Comparison of ENCODE assay signal across 34 cellular contexts in the genomic region with DNA sequence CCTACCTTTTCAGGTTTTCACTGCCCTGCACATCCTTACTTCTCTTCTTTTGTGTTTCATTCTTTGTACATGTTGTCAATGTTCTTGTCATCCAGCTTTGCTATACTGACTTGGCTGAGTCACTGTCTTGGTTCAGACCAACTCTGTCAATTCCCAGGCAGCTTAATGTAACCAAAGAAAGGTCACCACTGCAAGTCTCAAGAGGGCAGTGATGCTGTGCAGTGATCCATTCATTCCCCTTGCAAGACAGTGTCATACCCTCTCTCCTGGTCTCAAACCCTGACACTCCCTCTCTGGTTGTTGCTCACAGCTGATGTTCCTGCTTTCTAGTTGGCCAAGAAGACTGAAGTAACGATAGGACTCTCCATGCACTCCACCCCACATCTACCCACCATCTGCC. TPM values are rescaled to one million over a fixed set of nuclear protein-coding genes. Genes with fewer than 3 reads are reported as not detected.
DNase-seq lines count a peak whose midpoint lies in the region; ATAC-seq, FAIRE-seq and TF ChIP-seq lines count a peak whose summit lies in the region.
"Had no signal": no experiment of that assay in that cellular context is flagged by ENCODE, and none has a peak within 500 bp of the region (broad histone marks: within the 10 kb centered on the region; RNA-seq: fewer than 3 reads in every experiment).

No MANE protein-coding gene starts in this region.

- H4K20me1 ChIP-seq in DND-41 (ENCODE audit: insufficient read depth, low read length) = no peaks in the 10 kb centered on the region
- H4K20me1 ChIP-seq: BLaER1 had no signal

- no peaks in the 10 kb centered on the region for H3K36me3 Mint-ChIP-seq in WTC11
- H3K36me3 Mint-ChIP-seq: memory B cell, neural progenitor cell had no signal

- TF ChIP-seq EP300 in A549 (IDR thresholded peaks at IDR 0.05) = no peak

- POLR2A ChIA-PET in A549 (lab: Yijun Ruan, JAX) (no interaction called here), WTC11 (lab: Charles Lee) (no interaction called here)

- H3K36me3 ChIP-seq in DND-41 (ENCODE audit: insufficient read depth, low read length) = peaks cover 4% of the 10 kb centered on the region; the same call in 1 of the 2 replicates
- H3K36me3 ChIP-seq: left lung, MG63, neural progenitor cell, SJSA1, transverse colon had no signal

- WGBS in A549 (ENCODE audit: missing lambda C conversion rate) = 86% methylated on average over 1 of the region's 1 CpG

- DNase-seq in A549 (ENCODE audit: low read depth in 1 of 2, low spot score in 1 of 2) (no peak), DND-41 (no peak), RCC 7860 (ENCODE audit: low spot score) (peak; percentile 5), fibroblast of mammary gland (ENCODE audit: low read depth) (peak; percentile 2), GF-D8 (lab: John Stamatoyannopoulos, UW) (no peak), C1 segment of cervical spinal cord (lab: John Stamatoyannopoulos, UW) (no peak), WTC11 (ENCODE audit: low spot score) (no peak), SIG-M5 treated with dmso at 0.1 percent for 504 hours (lab: John Stamatoyannopoulos, UW; ENCODE audit: unreplicated experiment) (no peak)
- DNase-seq: activated B cell treated with CpG ODN at 0.5 μM for 24 hours; activated CD4-positive, alpha-beta T cell treated with anti-CD3 and anti-CD28 coated beads, Interleukin-2, amount 50 U/mL, for 1 hour; activated gamma-delta T cell; activated T-cell treated with anti-CD3 and anti-CD28 coated beads, Interleukin-2, amount 50 U/mL, for 24 hours; caudate nucleus; effector memory CD4-positive, alpha-beta T cell; erythroblast; GDM1; HFFc6; KBM-7; left lung; MG63; NCI-H146; NCI-H446 treated with DMSO at 0.1 percent for 48 hours; NCI-H82; RPMI8226; stimulated activated CD4-positive, alpha-beta T cell treated with anti-CD3 and anti-CD28 coated beads, Interleukin-1b, Interleukin-23, amount 100 ng/mL, for 48 hours; transverse colon had no signal

- FAIRE-seq in A549 (lab: Jason Lieb, UNC) (peak; percentile 46), RCC 7860 (lab: Jason Lieb, UNC) (no peak)

- H3K4me3 ChIP-seq in A549 = no peak overlapping the region
- H3K4me3 ChIP-seq in DND-41 (ENCODE audit: low read depth in 1 of 2, low read length in 2 of 2) = no peak overlapping the region
- H3K4me3 ChIP-seq in fibroblast of mammary gland (ENCODE audit: control insufficient read depth, low read depth, low read length) = no peak overlapping the region
- H3K4me3 ChIP-seq: BLaER1, coronary artery, GM23338, left lung, MG63, neural progenitor cell, SJSA1, transverse colon had no signal

- H3K79me2 ChIP-seq in DND-41 (ENCODE audit: insufficient read depth, low read length) = no peaks in the 10 kb centered on the region
- H3K79me2 ChIP-seq: parathyroid adenoma had no signal

- H3K4me3 Mint-ChIP-seq in WTC11 = no peak overlapping the region
- H3K4me3 Mint-ChIP-seq: activated B cell treated with CpG ODN at 0.5 μM for 24 hours; activated T-cell treated with anti-CD3 and anti-CD28 coated beads, Interleukin-2, amount 50 U/mL, for 24 hours; GM23338; HFFc6; memory B cell; neural progenitor cell had no signal

- H3K4me1 ChIP-seq in A549 (no peaks in the 10 kb centered on the region), DND-41 (ENCODE audit: insufficient read depth, low read length) (no peaks in the 10 kb centered on the region)
- H3K4me1 ChIP-seq: BLaER1, left lung, neural progenitor cell, parathyroid adenoma, SJSA1, transverse colon had no signal

- H3K9me3 Mint-ChIP-seq in WTC11 = no peaks in the 10 kb centered on the region
- H3K9me3 Mint-ChIP-seq: activated B cell treated with CpG ODN at 0.5 μM for 24 hours; activated T-cell treated with anti-CD3 and anti-CD28 coated beads, Interleukin-2, amount 50 U/mL, for 24 hours; GM23338; HFFc6; memory B cell had no signal

- H3K27me3 ChIP-seq in DND-41 (ENCODE audit: insufficient read depth, low read length, poor library complexity) = no peaks in the 10 kb centered on the region
- H3K27me3 ChIP-seq: left lung, MG63, neural progenitor cell, SJSA1, transverse colon had no signal

- H3K4me1 Mint-ChIP-seq in WTC11 = peaks cover 4% of the 10 kb centered on the region
- H3K4me1 Mint-ChIP-seq: activated B cell treated with CpG ODN at 0.5 μM for 24 hours had no signal

- TF ChIP-seq POLR2A in A549 (IDR thresholded peaks at IDR 0.05; ENCODE audit: low read length) = no peak

- no peak overlapping the region for H2AFZ ChIP-seq in DND-41 (ENCODE audit: low read depth, low read length)
- H2AFZ ChIP-seq: GM23338, neural progenitor cell, parathyroid adenoma had no signal

- no peak overlapping the region for H3K4me2 ChIP-seq in A549
- H3K4me2 ChIP-seq in DND-41 (ENCODE audit: insufficient read depth, low read length) = no peak overlapping the region
- H3K4me2 ChIP-seq: BLaER1, GM23338, neural progenitor cell had no signal

- no peak overlapping the region for H3K9ac ChIP-seq in DND-41 (ENCODE audit: low read depth, low read length)
- H3K9ac ChIP-seq: BLaER1, neural progenitor cell, parathyroid adenoma had no signal

- no peak overlapping the region for H3K27ac Mint-ChIP-seq in WTC11
- H3K27ac Mint-ChIP-seq: activated B cell treated with CpG ODN at 0.5 μM for 24 hours; activated T-cell treated with anti-CD3 and anti-CD28 coated beads, Interleukin-2, amount 50 U/mL, for 24 hours; GM23338; HFFc6; memory B cell; neural progenitor cell had no signal

- no peaks in the 10 kb centered on the region for H3K27me3 Mint-ChIP-seq in WTC11 (ENCODE audit: low read depth)
- H3K27me3 Mint-ChIP-seq: activated B cell treated with CpG ODN at 0.5 μM for 24 hours, memory B cell had no signal

- no peak overlapping the region for H3K27ac ChIP-seq in A549
- H3K27ac ChIP-seq in DND-41 (ENCODE audit: low read length) = no peak overlapping the region
- H3K27ac ChIP-seq: BLaER1, coronary artery, left lung, neural progenitor cell, parathyroid adenoma, SJSA1, transverse colon had no signal

- CTCF ChIA-PET in A549 (lab: Yijun Ruan, JAX) = interaction anchor here (0.6 kb wide), 1 partner anchor 265 kb away, joined by 3 read pairs; no protein-coding TSS in a partner anchor
- CTCF ChIA-PET in WTC11 (lab: Charles Lee) = no interaction called here

- no peak for TF ChIP-seq RAD21 in A549 (conservative IDR thresholded peaks at IDR 0.05 in 1 of 2, IDR thresholded peaks at IDR 0.05 in 1 of 2)

- TF ChIP-seq CTCF in A549 (IDR thresholded peaks at IDR 0.05) (no peak), DND-41 (IDR thresholded peaks at IDR 0.05; ENCODE audit: borderline replicate concordance, extremely low read depth, low read length, poor library complexity, severe bottlenecking) (no peak), fibroblast of mammary gland (conservative IDR thresholded peaks at IDR 0.05; ENCODE audit: control insufficient read depth, insufficient read depth, low read depth, low read length) (no peak), WTC11 (IDR thresholded peaks at IDR 0.05) (no peak)

- ATAC-seq in A549 (no peak), DND-41 (ENCODE audit: insufficient read depth, low read depth) (peak; percentile 14; the same call in 1 of the 3 replicates), WTC11 (no peak)
- ATAC-seq: GM23338, left lung had no signal

- no peaks in the 10 kb centered on the region for H3K9me3 ChIP-seq in A549
- no peaks in the 10 kb centered on the region for H3K9me3 ChIP-seq in DND-41 (ENCODE audit: insufficient read depth, low read length, severe bottlenecking)
- H3K9me3 ChIP-seq: BLaER1, left lung, MG63, SJSA1, transverse colon had no signal

TF ChIP-seq in A549, 52 proteins besides CTCF, POLR2A, EP300 and RAD21 (continues in another document):
- TF ChIP-seq TP53 (CRISPR knock-in tag; IDR thresholded peaks at IDR 0.05) = no peak
- TF ChIP-seq, protein P1, sequence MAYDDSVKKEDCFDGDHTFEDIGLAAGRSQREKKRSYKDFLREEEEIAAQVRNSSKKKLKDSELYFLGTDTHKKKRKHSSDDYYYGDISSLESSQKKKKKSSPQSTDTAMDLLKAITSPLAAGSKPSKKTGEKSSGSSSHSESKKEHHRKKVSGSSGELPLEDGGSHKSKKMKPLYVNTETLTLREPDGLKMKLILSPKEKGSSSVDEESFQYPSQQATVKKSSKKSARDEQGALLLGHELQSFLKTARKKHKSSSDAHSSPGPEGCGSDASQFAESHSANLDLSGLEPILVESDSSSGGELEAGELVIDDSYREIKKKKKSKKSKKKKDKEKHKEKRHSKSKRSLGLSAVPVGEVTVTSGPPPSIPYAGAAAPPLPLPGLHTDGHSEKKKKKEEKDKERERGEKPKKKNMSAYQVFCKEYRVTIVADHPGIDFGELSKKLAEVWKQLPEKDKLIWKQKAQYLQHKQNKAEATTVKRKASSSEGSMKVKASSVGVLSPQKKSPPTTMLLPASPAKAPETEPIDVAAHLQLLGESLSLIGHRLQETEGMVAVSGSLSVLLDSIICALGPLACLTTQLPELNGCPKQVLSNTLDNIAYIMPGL (CRISPR knock-in tag; IDR thresholded peaks at IDR 0.05; ENCODE audit: borderline replicate concordance) = no peak

TF ChIP-seq in WTC11, 78 proteins besides CTCF, POLR2A, EP300 and RAD21 (continues in another document):
- no peak for TF ChIP-seq ATF1 (CRISPR knock-in tag; IDR thresholded peaks at IDR 0.05)
- TF ChIP-seq, protein P1 (CRISPR knock-in tag; IDR thresholded peaks at IDR 0.05) = no peak

RNA-seq across cellular contexts. Expression of a gene that starts 17.5 kb away (rescaled TPM):
- polyA plus RNA-seq in A549 (2011; rRNA removed) (4.1 and 4.4 TPM in 2 replicates), A549 (2017; fragmentation: RNase III; extraction: RNeasy Plus Mini Kit Qiagen cat#74134 plus additional on column Dnase treatment) (0.57 to 0.71 TPM (median 0.59 TPM) in 3 replicates)
- 0.33 and 0.41 TPM in 2 replicates for polyA plus RNA-seq in A549 (2012; cell fraction: cytosol; rRNA removed)
- 0.16 and 0.18 TPM in 2 replicates for polyA plus RNA-seq in A549 (2012; cell fraction: nucleus; rRNA removed)
- polyA minus RNA-seq in A549 (2011; rRNA and poly(A)+ RNA removed) = 1.8 and 1.9 TPM in 2 replicates
- 6.9 to 8.0 TPM (median 7.2 TPM) in 3 replicates for total RNA-seq in WTC11 (2021)
- total RNA-seq: HT-29, SJSA1 had no signal

RNA-seq across cellular contexts. Expression of a gene that starts 30.5 kb away (rescaled TPM):
- 86.8 and 105 TPM in 2 replicates for polyA plus RNA-seq in A549 (2011; rRNA removed)
- polyA plus RNA-seq in A549 (2012; cell fraction: cytosol; rRNA removed) = 22.9 and 24.5 TPM in 2 replicates
- polyA plus RNA-seq in A549 (2012; cell fraction: nucleus; rRNA removed) = 4.9 and 10.9 TPM in 2 replicates
- 70.9 to 77.6 TPM (median 74.3 TPM) in 3 replicates for polyA plus RNA-seq in A549 (2017; fragmentation: RNase III; extraction: RNeasy Plus Mini Kit Qiagen cat#74134 plus additional on column Dnase treatment)
- 9.9 and 10.2 TPM in 2 replicates for polyA minus RNA-seq in A549 (2011; rRNA and poly(A)+ RNA removed)
- 50.5 to 69.3 TPM (median 60.0 TPM) in 3 replicates for total RNA-seq in WTC11 (2021)

Comparison
In these comparisons a context has a peak if more than half of its experiments do, and no peak if none do; other contexts are left out.
1. DNase-seq: peak in RCC 7860 (single experiment) and fibroblast of mammary gland (single experiment); none in A549 (0 of 2), DND-41 (single experiment), GF-D8 (single experiment), C1 segment of cervical spinal cord (0 of 14), WTC11 (single experiment) and SIG-M5 treated with dmso at 0.1 percent for 504 hours (single experiment).